ENCODE assay signal across 8 cellular contexts in the genomic region with DNA sequence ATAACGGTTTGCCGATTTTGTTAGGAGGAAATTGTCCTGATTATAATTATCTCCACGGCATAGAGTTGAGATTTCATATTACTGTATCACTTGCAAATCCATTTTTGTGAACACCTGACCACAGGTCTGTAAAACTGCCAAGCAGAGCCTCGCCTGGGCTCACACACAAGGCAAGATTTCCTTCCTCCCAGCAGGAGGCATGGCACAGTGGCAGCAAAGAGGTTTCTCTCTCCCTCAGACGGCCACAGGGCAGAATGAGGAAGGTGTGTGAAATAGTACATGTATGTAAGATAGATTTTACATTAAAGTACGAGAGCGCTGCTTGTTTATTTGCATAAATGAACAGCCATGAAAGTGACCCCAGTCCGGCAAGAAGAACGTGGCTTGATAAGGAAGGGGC.
DNase-seq lines count a peak whose midpoint lies in the region; ATAC-seq, FAIRE-seq and TF ChIP-seq lines count a peak whose summit lies in the region.

No MANE protein-coding gene starts in this region.

- H3K27ac Mint-ChIP-seq in activated CD4-positive, alpha-beta memory T cell treated with anti-CD3 and anti-CD28 coated beads, Interleukin-2, amount 10 ng/mL, durations not matched to agents 7 days and 5 days, result peak overlapping the region; percentile 93

- H3K9me2 ChIP-seq in neural cell (ENCODE audit: insufficient read depth, low read length) (no peaks in the 10 kb centered on the region), Karpas-422 (replicated peaks; ENCODE audit: insufficient read depth, low read length) (no peaks in the 10 kb centered on the region)

- no peak for TF ChIP-seq EP300 in neural cell (conservative IDR thresholded peaks at IDR 0.05; ENCODE audit: poor library complexity, severe bottlenecking)

- H3K27me3 ChIP-seq in neural cell (ENCODE audit: insufficient read depth, low read depth, low read length), result no peaks in the 10 kb centered on the region
- H3K27me3 ChIP-seq in Karpas-422 (ENCODE audit: low read length), result no peaks in the 10 kb centered on the region

- no peaks in the 10 kb centered on the region for H3F3A ChIP-seq in neural cell (ENCODE audit: insufficient read depth, low read length, poor library complexity, severe bottlenecking)

- H3K4me3 ChIP-seq in neural cell (ENCODE audit: low read length) (no peak overlapping the region), Karpas-422 (ENCODE audit: low read length) (no peak overlapping the region)

- H3K9ac ChIP-seq in neural cell (ENCODE audit: low read length), result no peak overlapping the region
- no peak overlapping the region for H3K9ac ChIP-seq in Karpas-422 (ENCODE audit: low read length)

- peaks cover 94% of the 10 kb centered on the region for H3K4me1 Mint-ChIP-seq in activated CD4-positive, alpha-beta memory T cell treated with anti-CD3 and anti-CD28 coated beads, Interleukin-2, amount 10 ng/mL, durations not matched to agents 7 days and 5 days

- H3K9me3 Mint-ChIP-seq in activated CD4-positive, alpha-beta memory T cell treated with anti-CD3 and anti-CD28 coated beads, Interleukin-2, amount 10 ng/mL, durations not matched to agents 7 days and 5 days, result no peaks in the 10 kb centered on the region

- no peaks in the 10 kb centered on the region for H3K27me3 Mint-ChIP-seq in activated CD4-positive, alpha-beta memory T cell treated with anti-CD3 and anti-CD28 coated beads, Interleukin-2, amount 10 ng/mL, durations not matched to agents 7 days and 5 days

- TF ChIP-seq POLR2A in GM12891 (IDR thresholded peaks at IDR 0.05; ENCODE audit: low read depth, low read length), result no peak

- peaks cover 5% of the 10 kb centered on the region for H3K79me2 ChIP-seq in neural cell (replicated peaks; ENCODE audit: insufficient read depth, low read length)
- no peaks in the 10 kb centered on the region for H3K79me2 ChIP-seq in Karpas-422 (ENCODE audit: low read length)

- H2AFZ ChIP-seq in neural cell (ENCODE audit: low read depth, low read length) (no peak overlapping the region), Karpas-422 (ENCODE audit: low read length) (no peak overlapping the region)

- peaks cover 11% of the 10 kb centered on the region for H3K4me1 ChIP-seq in Karpas-422 (ENCODE audit: low read length)

- peak overlapping the region; percentile 9 for H3K27ac ChIP-seq in neural cell (ENCODE audit: low read length)
- H3K27ac ChIP-seq in Karpas-422 (ENCODE audit: low read length), result no peak overlapping the region

- ATAC-seq in HG03354 (IDR thresholded peaks at IDR 0.05; ENCODE audit: poor library complexity, severe bottlenecking, unreplicated experiment) (peak; percentile 34), GM21528 (IDR thresholded peaks at IDR 0.05; ENCODE audit: low FRiP score, unreplicated experiment) (no peak)

- DNase-seq in GM12891 (ENCODE audit: insufficient read length, low spot score), result no peak
- peak; percentile 41 for DNase-seq in activated CD4-positive, alpha-beta memory T cell treated with anti-CD3 and anti-CD28 coated beads, Interleukin-2, amount 10 ng/mL, durations not matched to agents 7 days and 5 days
- no peak for DNase-seq in HK-2 (ENCODE audit: unreplicated experiment)
- DNase-seq in Karpas-422, result no peak
- DNase-seq in dedifferentiated amniotic fluid mesenchymal stem cell (ENCODE audit: extremely low spot score), result no peak

- CTCF ChIA-PET in activated CD4-positive, alpha-beta memory T cell treated with anti-CD3 and anti-CD28 coated beads, Interleukin-2, amount 10 ng/mL, durations not matched to agents 7 days and 5 days (lab: Charles Lee), result interaction anchor here (1.3 to 5.0 kb wide), 3 partner anchors 19 to 39 kb away, joined by 3 to 85 read pairs (median 11); no protein-coding TSS in a partner anchor

- H4K20me1 ChIP-seq in neural cell (ENCODE audit: insufficient read depth) (no peaks in the 10 kb centered on the region), Karpas-422 (ENCODE audit: insufficient read depth, low read depth, low read length) (no peaks in the 10 kb centered on the region)

- peak; percentile 93 for FAIRE-seq in GM12891 (lab: Jason Lieb, UNC)

- H3K4me2 ChIP-seq in neural cell (ENCODE audit: low read length), result no peak overlapping the region
- no peak overlapping the region for H3K4me2 ChIP-seq in Karpas-422 (ENCODE audit: low read depth, low read length, poor library complexity, severe bottlenecking)

- peaks cover 4% of the 10 kb centered on the region for H3K36me3 Mint-ChIP-seq in activated CD4-positive, alpha-beta memory T cell treated with anti-CD3 and anti-CD28 coated beads, Interleukin-2, amount 10 ng/mL, durations not matched to agents 7 days and 5 days (ENCODE audit: low read depth)

- TF ChIP-seq CTCF in neural cell (IDR thresholded peaks at IDR 0.05; ENCODE audit: poor library complexity, severe bottlenecking), result no peak

- POLR2A ChIA-PET in activated CD4-positive, alpha-beta memory T cell treated with anti-CD3 and anti-CD28 coated beads, Interleukin-2, amount 10 ng/mL, durations not matched to agents 7 days and 5 days (lab: Charles Lee), result interaction anchor here (1.2 to 18.6 kb wide), 5 partner anchors 12 to 89 kb away, joined by 3 to 1515 read pairs (median 15); no protein-coding TSS in a partner anchor

- peak overlapping the region; percentile 42 for H3K4me3 Mint-ChIP-seq in activated CD4-positive, alpha-beta memory T cell treated with anti-CD3 and anti-CD28 coated beads, Interleukin-2, amount 10 ng/mL, durations not matched to agents 7 days and 5 days

- no peaks in the 10 kb centered on the region for H3K36me3 ChIP-seq in neural cell (ENCODE audit: insufficient read depth, low read length)
- no peaks in the 10 kb centered on the region for H3K36me3 ChIP-seq in Karpas-422 (ENCODE audit: insufficient read depth, low read length)

- no peak for TF ChIP-seq RAD21 in neural cell (conservative IDR thresholded peaks at IDR 0.05)

- H3K9me3 ChIP-seq in neural cell (ENCODE audit: low read length), result no peaks in the 10 kb centered on the region
- H3K9me3 ChIP-seq in Karpas-422 (ENCODE audit: low read length), result no peaks in the 10 kb centered on the region

TF ChIP-seq in GM12891, 5 proteins besides CTCF, POLR2A, EP300 and RAD21:
- TF ChIP-seq PAX5 (IDR thresholded peaks at IDR 0.05; ENCODE audit: insufficient read depth, low read length, severe bottlenecking) (no peak), POU2F2 (IDR thresholded peaks at IDR 0.05; ENCODE audit: low read depth, low read length) (0 out of 2 replicates have a peak, but pooled peaks have one; percentile 27)

TF ChIP-seq in neural cell, 6 proteins besides CTCF, POLR2A, EP300 and RAD21:
- TF ChIP-seq, protein P1, sequence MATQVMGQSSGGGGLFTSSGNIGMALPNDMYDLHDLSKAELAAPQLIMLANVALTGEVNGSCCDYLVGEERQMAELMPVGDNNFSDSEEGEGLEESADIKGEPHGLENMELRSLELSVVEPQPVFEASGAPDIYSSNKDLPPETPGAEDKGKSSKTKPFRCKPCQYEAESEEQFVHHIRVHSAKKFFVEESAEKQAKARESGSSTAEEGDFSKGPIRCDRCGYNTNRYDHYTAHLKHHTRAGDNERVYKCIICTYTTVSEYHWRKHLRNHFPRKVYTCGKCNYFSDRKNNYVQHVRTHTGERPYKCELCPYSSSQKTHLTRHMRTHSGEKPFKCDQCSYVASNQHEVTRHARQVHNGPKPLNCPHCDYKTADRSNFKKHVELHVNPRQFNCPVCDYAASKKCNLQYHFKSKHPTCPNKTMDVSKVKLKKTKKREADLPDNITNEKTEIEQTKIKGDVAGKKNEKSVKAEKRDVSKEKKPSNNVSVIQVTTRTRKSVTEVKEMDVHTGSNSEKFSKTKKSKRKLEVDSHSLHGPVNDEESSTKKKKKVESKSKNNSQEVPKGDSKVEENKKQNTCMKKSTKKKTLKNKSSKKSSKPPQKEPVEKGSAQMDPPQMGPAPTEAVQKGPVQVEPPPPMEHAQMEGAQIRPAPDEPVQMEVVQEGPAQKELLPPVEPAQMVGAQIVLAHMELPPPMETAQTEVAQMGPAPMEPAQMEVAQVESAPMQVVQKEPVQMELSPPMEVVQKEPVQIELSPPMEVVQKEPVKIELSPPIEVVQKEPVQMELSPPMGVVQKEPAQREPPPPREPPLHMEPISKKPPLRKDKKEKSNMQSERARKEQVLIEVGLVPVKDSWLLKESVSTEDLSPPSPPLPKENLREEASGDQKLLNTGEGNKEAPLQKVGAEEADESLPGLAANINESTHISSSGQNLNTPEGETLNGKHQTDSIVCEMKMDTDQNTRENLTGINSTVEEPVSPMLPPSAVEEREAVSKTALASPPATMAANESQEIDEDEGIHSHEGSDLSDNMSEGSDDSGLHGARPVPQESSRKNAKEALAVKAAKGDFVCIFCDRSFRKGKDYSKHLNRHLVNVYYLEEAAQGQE (IDR thresholded peaks at IDR 0.05; ENCODE audit: borderline replicate concordance), result no peak
- TF ChIP-seq TAF1 (IDR thresholded peaks at IDR 0.05; ENCODE audit: low read depth) (no peak), SMC3 (conservative IDR thresholded peaks at IDR 0.05; ENCODE audit: poor library complexity) (no peak), EZH2 (IDR thresholded peaks at IDR 0.05; ENCODE audit: borderline replicate concordance, insufficient read depth, low read length, poor library complexity, severe bottlenecking) (no peak), POLR2AphosphoS5 (IDR thresholded peaks at IDR 0.05) (no peak), MXI1 (conservative IDR thresholded peaks at IDR 0.05; ENCODE audit: poor library complexity, severe bottlenecking) (no peak)
